8 cellular contexts compared by ENCODE assay signal in the genomic region with DNA sequence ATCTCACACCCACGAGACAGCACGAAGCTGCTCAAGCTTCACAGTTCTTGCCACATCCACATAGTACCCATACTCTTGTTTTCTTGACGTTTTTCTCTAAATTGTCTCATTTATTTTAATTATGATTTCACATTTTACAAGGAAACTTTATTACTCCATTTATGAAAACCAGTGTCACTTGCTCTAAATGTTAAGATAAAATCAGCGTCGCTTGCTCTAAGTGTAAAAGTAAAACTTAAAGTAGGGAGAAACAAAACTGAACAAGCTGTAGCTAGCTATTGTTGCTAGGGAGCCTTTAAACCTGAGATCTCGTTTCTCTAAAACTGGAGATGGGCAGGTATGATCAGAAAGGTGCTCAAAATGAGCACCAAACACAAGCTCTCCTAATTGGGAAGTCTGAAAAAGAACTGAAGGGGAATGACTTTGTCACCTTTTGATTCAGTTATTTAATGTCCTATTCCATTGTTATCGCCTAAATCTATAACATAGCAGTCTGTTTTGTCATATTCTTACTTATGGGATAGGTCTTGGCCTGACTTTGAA. TPM values are rescaled to one million over a fixed set of nuclear protein-coding genes. Genes with fewer than 3 reads are reported as not detected.
DNase-seq lines count a peak whose midpoint lies in the region; ATAC-seq and TF ChIP-seq lines count a peak whose summit lies in the region.

No MANE protein-coding gene starts in this region.

- H3K4me1 Mint-ChIP-seq in memory B cell = peaks cover 34% of the 10 kb centered on the region

- H3K36me3 ChIP-seq in left ventricle myocardium inferior (peaks cover 24% of the 10 kb centered on the region), aorta (ENCODE audit: control insufficient read depth in 1 of 2, insufficient read depth in 2 of 2, low read length in 1 of 2) (no peaks in the 10 kb centered on the region)

- intact Hi-C loops in left ventricle myocardium inferior (cut with micrococcal nuclease) (no loop called here), Right ventricle myocardium superior (cut with DNase I) (no loop called here), aorta (cut with DNase I) (loop anchor here in 1 of 2 donors (5.0 kb wide), 1 partner anchor 167 kb away; a partner anchor contains a TSS)

- peaks cover 17% of the 10 kb centered on the region for H3K36me3 Mint-ChIP-seq in memory B cell

- no peaks in the 10 kb centered on the region for H3K9me3 ChIP-seq in left ventricle myocardium inferior (replicated peaks)
- no peaks in the 10 kb centered on the region for H3K9me3 ChIP-seq in aorta (ENCODE audit: control insufficient read depth, low read length)

- H3K4me1 ChIP-seq in left ventricle myocardium inferior = peaks cover 89% of the 10 kb centered on the region
- H3K4me1 ChIP-seq in aorta (ENCODE audit: control insufficient read depth in 1 of 2, insufficient read depth in 2 of 2, low read length in 2 of 2) = peaks cover 0 to 4% of the 10 kb centered on the region in 2 donors

- H3K4me3 ChIP-seq in left ventricle myocardium inferior = peak overlapping the region; percentile 88
- peak overlapping the region; percentile 97 for H3K4me3 ChIP-seq in astrocyte of the cerebellum (ENCODE audit: low read depth, low read length)
- peak overlapping the region; percentile 57 to 73 for H3K4me3 ChIP-seq in aorta (ENCODE audit: low read length in 2 of 2)

- peak overlapping the region; percentile 90 for H3K27ac Mint-ChIP-seq in memory B cell

- no peak for DNase-seq in left ventricle myocardium inferior
- no peak for DNase-seq in Right ventricle myocardium superior
- DNase-seq in astrocyte of the cerebellum (ENCODE audit: low read depth) = no peak
- DNase-seq in memory B cell (ENCODE audit: low spot score in 2 of 2) = no peak
- DNase-seq in aorta = no peak

- peak overlapping the region; percentile 89 for H3K4me3 Mint-ChIP-seq in memory B cell

- H3K27ac ChIP-seq in left ventricle myocardium inferior (replicated peaks) (peak overlapping the region; percentile 94), aorta (ENCODE audit: low read depth in 1 of 2, low read length in 2 of 2) (peak overlapping the region; percentile 16 to 58)

- in situ Hi-C loops in astrocyte of the cerebellum (cut with HindIII; ENCODE audit: low sequenced_read_pairs) = loop anchor here (25.0 kb wide), 1 partner anchor 397 kb away; no protein-coding TSS in a partner anchor

- no peaks in the 10 kb centered on the region for H3K9me3 Mint-ChIP-seq in memory B cell

- H3K27me3 ChIP-seq in left ventricle myocardium inferior (ENCODE audit: low read depth) (no peaks in the 10 kb centered on the region), aorta (ENCODE audit: control insufficient read depth in 1 of 2, insufficient read depth in 2 of 2, low read length in 1 of 2) (no peaks in the 10 kb centered on the region)

- ATAC-seq in Right ventricle myocardium superior (ENCODE audit: poor library complexity) = no peak
- ATAC-seq in memory B cell (ENCODE audit: low read depth) = no peak
- no peak for ATAC-seq in aorta (ENCODE audit: low FRiP score)
- ATAC-seq in HG02981 (IDR thresholded peaks at IDR 0.05; ENCODE audit: unreplicated experiment) = no peak
- no peak for ATAC-seq in GM18858 (IDR thresholded peaks at IDR 0.05; ENCODE audit: unreplicated experiment)
- no peak for ATAC-seq in GM18520 (IDR thresholded peaks at IDR 0.05; ENCODE audit: unreplicated experiment)

- no peak for TF ChIP-seq CTCF in left ventricle myocardium inferior (IDR thresholded peaks at IDR 0.05; ENCODE audit: borderline replicate concordance)
- TF ChIP-seq CTCF in astrocyte of the cerebellum (IDR thresholded peaks at IDR 0.05; ENCODE audit: low read depth, low read length, missing control alignments) = no peak

- WGBS in aorta, 2 donors = 8 to 9% methylated on average over 7 of the region's 7 CpGs

- H3K27me3 Mint-ChIP-seq in memory B cell = no peaks in the 10 kb centered on the region

RNA-seq across cellular contexts. Expression of a gene that starts 0.7 kb away (rescaled TPM):
- total RNA-seq in left ventricle myocardium inferior (16.5 TPM), Right ventricle myocardium superior (19.3 TPM), aorta (10 to 100 TPM; 30.8 to 33.5 TPM)
- 10 to 100 TPM; 10.1 to 41.2 TPM for polyA plus RNA-seq in aorta

RNA-seq across cellular contexts. Expression of a gene that starts 1.0 kb away (rescaled TPM):
- total RNA-seq in left ventricle myocardium inferior = 18.8 TPM
- total RNA-seq in Right ventricle myocardium superior = 18.7 TPM
- total RNA-seq in aorta = 10 to 100 TPM; 23.9 to 31.2 TPM
- polyA plus RNA-seq in aorta = 10 to 100 TPM; 18.7 to 28.7 TPM

RNA-seq across cellular contexts. Expression of a gene that starts 12.3 kb away (rescaled TPM):
- total RNA-seq in left ventricle myocardium inferior = not detected
- total RNA-seq in Right ventricle myocardium superior = not detected
- under 1 TPM; 0.10 to 0.36 TPM for total RNA-seq in aorta
- polyA plus RNA-seq in aorta = under 1 TPM in 1 of 2 donors, not detected in 1; 0.25 TPM
